ENCODE assay signal across 8 cellular contexts in the genomic region with DNA sequence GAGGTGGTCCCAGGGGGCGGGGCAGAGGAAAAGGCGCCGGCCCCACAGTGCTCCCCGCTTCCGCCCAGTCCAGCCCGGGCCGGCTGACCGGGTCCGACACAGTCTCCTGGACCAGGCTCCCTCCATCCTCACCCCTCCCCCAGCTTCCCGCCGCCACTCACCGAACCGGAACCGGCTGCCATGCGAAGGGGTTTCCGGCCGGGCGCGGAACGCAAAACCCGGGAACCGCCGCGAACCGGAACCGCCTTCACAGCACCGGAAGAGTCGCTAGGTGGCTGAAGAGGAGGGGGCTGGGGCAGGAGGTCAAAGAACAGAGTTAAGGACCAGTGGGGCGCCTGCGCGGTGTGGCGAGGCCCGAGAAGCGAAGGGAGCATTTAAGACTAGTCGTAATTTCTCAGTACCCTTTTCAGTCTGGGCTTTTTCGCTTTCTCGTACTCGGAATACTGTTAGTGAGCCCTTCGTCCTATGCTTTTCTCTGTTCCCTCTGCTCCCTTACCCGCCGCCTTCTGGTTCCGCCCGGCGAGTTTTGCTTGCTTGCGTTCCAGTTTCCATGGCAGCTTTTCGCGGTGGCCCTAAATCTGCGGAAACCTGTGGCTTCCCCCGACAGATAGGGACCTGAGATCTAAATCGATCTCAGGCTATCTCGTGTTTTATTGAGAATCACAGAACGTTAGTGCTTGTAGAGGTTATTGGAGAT. TPM values are rescaled to one million over a fixed set of nuclear protein-coding genes. Genes with fewer than 3 reads are reported as not detected.
DNase-seq lines count a peak whose midpoint lies in the region; ATAC-seq, FAIRE-seq and TF ChIP-seq lines count a peak whose summit lies in the region.

TSS of gene SENP1 (minus strand) at position 213 of the 697 bp plus-strand sequence. CDS start 4,607 bp downstream, outside the sequence.

- no peak for FAIRE-seq in urothelium cell line (lab: Jason Lieb, UNC)

- intact Hi-C loops in left ventricle myocardium superior (cut with micrococcal nuclease) = loop anchor here (10.0 kb wide), 1 partner anchor 49 kb away; the partner anchor contains the start of gene ASB8

- H3K27ac ChIP-seq in angular gyrus (ENCODE audit: low read depth, low read length) = peak within 1 kb of the TSS; percentile 95

- DNase-seq in NCI-H187 treated with DMSO at 0.1 percent for 48 hours (lab: John Stamatoyannopoulos, UW) (peak; percentile 63), T-helper 2 cell (peak; percentile 73 to 96 (median 86)), left ventricle myocardium superior (peak; percentile 93), pulmonary artery endothelial cell (ENCODE audit: low read depth, low spot score) (peak; percentile 45), urothelium cell line (ENCODE audit: low spot score) (peak; percentile 89)

- peak; percentile 77 for ATAC-seq in HG02885 (IDR thresholded peaks at IDR 0.05; ENCODE audit: poor library complexity, unreplicated experiment)
- ATAC-seq in left ventricle myocardium superior = peak; percentile 98

- peak; percentile 53 for TF ChIP-seq POLR2A in GM15510 (IDR thresholded peaks at IDR 0.05; ENCODE audit: borderline replicate concordance, extremely low read depth, insufficient read length)

RNA-seq across cellular contexts. Expression of gene SENP1, which starts in this region (rescaled TPM):
- total RNA-seq in left ventricle myocardium superior = 7.6 TPM
- total RNA-seq in pulmonary artery endothelial cell = 12.6 and 14.0 TPM in 2 replicates

Comparison
In these comparisons a context has a peak if more than half of its experiments do, and no peak if none do; other contexts are left out.
1. Peak in every context shown above with its lines: DNase-seq, ATAC-seq and H3K27ac ChIP-seq.